In the genomic region with DNA sequence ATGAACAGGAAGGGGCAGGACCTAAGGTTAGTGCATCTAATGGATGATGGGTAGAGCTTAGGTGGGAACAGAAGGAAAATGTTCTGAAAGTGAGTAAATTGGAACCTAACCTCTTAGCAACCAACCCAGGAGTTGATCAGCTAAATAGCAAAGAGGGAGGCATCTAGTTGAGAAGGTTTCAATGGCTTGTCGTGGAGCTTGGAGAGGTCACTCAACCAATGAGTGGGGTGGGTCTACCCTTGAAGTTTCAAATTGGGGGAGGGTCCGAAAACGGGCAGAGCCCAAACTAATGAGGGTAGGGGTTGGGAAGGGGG, we compare ENCODE assay signal across 8 cellular contexts. TPM values are rescaled to one million over a fixed set of nuclear protein-coding genes. Genes with fewer than 3 reads are reported as not detected.
DNase-seq lines count a peak whose midpoint lies in the region; ATAC-seq and TF ChIP-seq lines count a peak whose summit lies in the region.

No MANE protein-coding gene starts in this region.

- CTCF ChIA-PET in OCI-LY7 (lab: Charles Lee; ENCODE audit: unreplicated experiment) = no interaction called here

- H3K27me3 ChIP-seq in endodermal cell (ENCODE audit: control insufficient read depth, insufficient read depth, low read length, poor library complexity, severe bottlenecking) (peaks cover 44% of the 10 kb centered on the region), gastrocnemius medialis (peaks cover 22 to 23% (median 22%) of the 10 kb centered on the region in 3 donors)

- peaks cover 13% of the 10 kb centered on the region for H3K4me1 ChIP-seq in OCI-LY7 (ENCODE audit: insufficient read depth, low read length, poor library complexity, severe bottlenecking)
- no peaks in the 10 kb centered on the region for H3K4me1 ChIP-seq in endodermal cell (ENCODE audit: control insufficient read depth, insufficient read depth, low read length)
- peaks cover 7 to 9% of the 10 kb centered on the region in 2 donors for H3K4me1 ChIP-seq in gastrocnemius medialis

- ATAC-seq in gastrocnemius medialis = no peak
- no peak for ATAC-seq in HG03159 (IDR thresholded peaks at IDR 0.05; ENCODE audit: unreplicated experiment)
- ATAC-seq in GM19467 (IDR thresholded peaks at IDR 0.05; ENCODE audit: unreplicated experiment) = no peak
- no peak for ATAC-seq in HG02571 (IDR thresholded peaks at IDR 0.05; ENCODE audit: unreplicated experiment)
- ATAC-seq in esophagus mucosa = no peak

- in situ Hi-C loops in gastrocnemius medialis (cut with MboI; ENCODE audit: low sequenced_read_pairs in 4 of 4) = no loop called here

- DNase-seq in GM12865 (ENCODE audit: low read depth) = no peak
- DNase-seq in OCI-LY7 (ENCODE audit: low spot score) = no peak
- no peak for DNase-seq in endodermal cell
- DNase-seq in gastrocnemius medialis = no peak

- TF ChIP-seq POLR2A in gastrocnemius medialis (IDR thresholded peaks at IDR 0.05) = no peak

- H3K27ac ChIP-seq in OCI-LY7 (ENCODE audit: low read depth, low read length, poor library complexity, severe bottlenecking) = no peak overlapping the region
- no peak overlapping the region for H3K27ac ChIP-seq in endodermal cell (ENCODE audit: low read depth, low read length)
- peak overlapping the region; percentile 4 to 78 (median 62) for H3K27ac ChIP-seq in gastrocnemius medialis

- H3K4me3 Mint-ChIP-seq in endodermal cell = peak overlapping the region; percentile 27

- no peak overlapping the region for H3K9ac ChIP-seq in endodermal cell (ENCODE audit: extremely low read depth, low read length, poor library complexity, severe bottlenecking)

- WGBS in endodermal cell (ENCODE audit: insufficient coverage in 1 of 2, insufficient read length in 1 of 2), 2 experiments = 47% methylated on average over 3 of the region's 3 CpGs

- H3K27ac Mint-ChIP-seq in endodermal cell = peak overlapping the region; percentile 19

- BruUV-seq in OCI-LY7 (replicated peaks; lab: Mats Ljungman, UMichigan) = no TSS peak

- peaks cover 3% of the 10 kb centered on the region for H3K9me3 Mint-ChIP-seq in endodermal cell

- POLR2A ChIA-PET in OCI-LY7 (lab: Charles Lee) = interaction anchor here (0.5 to 1.3 kb wide), 8 partner anchors 12 to 1126 kb away, joined by 3 to 8 read pairs (median 4); no protein-coding TSS in a partner anchor

- H3K36me3 Mint-ChIP-seq in endodermal cell (ENCODE audit: low read depth) = no peaks in the 10 kb centered on the region

- peak overlapping the region; percentile 67; the same call in 1 of the 2 replicates for H2AFZ ChIP-seq in OCI-LY7 (ENCODE audit: low read length)

- H3K27me3 Mint-ChIP-seq in endodermal cell (ENCODE audit: insufficient read depth) = peaks cover 61% of the 10 kb centered on the region

- H3K9me2 ChIP-seq in OCI-LY7 (ENCODE audit: insufficient read depth, low read length) = no peaks in the 10 kb centered on the region

- no peaks in the 10 kb centered on the region for H3K36me3 ChIP-seq in OCI-LY7 (ENCODE audit: insufficient read depth, low read length)
- no peaks in the 10 kb centered on the region for H3K36me3 ChIP-seq in endodermal cell (ENCODE audit: control insufficient read depth, insufficient read depth, low read length)
- H3K36me3 ChIP-seq in gastrocnemius medialis = no peaks in the 10 kb centered on the region

- no peaks in the 10 kb centered on the region for H3K9me3 ChIP-seq in OCI-LY7 (ENCODE audit: low read length)
- no peaks in the 10 kb centered on the region for H3K9me3 ChIP-seq in endodermal cell (ENCODE audit: control insufficient read depth, low read length)
- no peaks in the 10 kb centered on the region for H3K9me3 ChIP-seq in gastrocnemius medialis

- H3K4me2 ChIP-seq in OCI-LY7 (ENCODE audit: low read length) = peak overlapping the region; percentile 51

- intact Hi-C loops in OCI-LY7 (cut with micrococcal nuclease; ENCODE audit: unreplicated experiment) = no loop called here
- intact Hi-C loops in gastrocnemius medialis (cut with DNase I; ENCODE audit: low total_unique reads) = loop anchor here (2.0 kb wide), 1 partner anchor 32 kb away; no protein-coding TSS in a partner anchor

- H3K4me1 Mint-ChIP-seq in endodermal cell = peaks cover 6% of the 10 kb centered on the region

- peak overlapping the region; percentile 31 for H3K4me3 ChIP-seq in GM12865 (ENCODE audit: low read depth, low read length)
- peak overlapping the region; percentile 49 for H3K4me3 ChIP-seq in OCI-LY7 (ENCODE audit: low read depth, low read length, poor library complexity, severe bottlenecking)
- peak overlapping the region; percentile 26 for H3K4me3 ChIP-seq in endodermal cell (ENCODE audit: low read length)
- no peak overlapping the region for H3K4me3 ChIP-seq in gastrocnemius medialis

- H4K20me1 ChIP-seq in OCI-LY7 (ENCODE audit: insufficient read depth, low read length) = no peaks in the 10 kb centered on the region

- no peak for TF ChIP-seq CTCF in GM12865 (IDR thresholded peaks at IDR 0.05; ENCODE audit: insufficient read depth, low read depth, low read length, missing control alignments)
- no peak for TF ChIP-seq CTCF in OCI-LY7 (conservative IDR thresholded peaks at IDR 0.05; ENCODE audit: low read length)
- TF ChIP-seq CTCF in endodermal cell (conservative IDR thresholded peaks at IDR 0.05) = no peak
- TF ChIP-seq CTCF in gastrocnemius medialis (IDR thresholded peaks at IDR 0.05 in 4 of 5, conservative IDR thresholded peaks at IDR 0.05 in 1 of 5) = no peak

- no peaks in the 10 kb centered on the region for H3K79me2 ChIP-seq in OCI-LY7 (ENCODE audit: insufficient read depth, low read depth, low read length)

RNA-seq across cellular contexts. Expression of a gene that starts 5.7 kb away (rescaled TPM):
- total RNA-seq in OCI-LY7 (2014; rRNA removed; shearing (Covaris generic)) = 42.0 and 49.4 TPM in 2 replicates
- 115 and 130 TPM in 2 replicates for total RNA-seq in OCI-LY7 (2022)
- 100 to 1,000 TPM; 110 TPM for total RNA-seq in endodermal cell
- 90.9 TPM for polyA plus RNA-seq in endodermal cell (2013, experiment 1 of 2)
- polyA plus RNA-seq in endodermal cell (2013, experiment 2 of 2) = 81.4 TPM
- total RNA-seq in gastrocnemius medialis = 10 to 100 TPM; 11.1 to 24.5 (median 23.6) TPM
- 42.8 TPM for total RNA-seq in esophagus mucosa

RNA-seq across cellular contexts. Expression of a gene that starts 30.2 kb away (rescaled TPM):
- total RNA-seq in OCI-LY7 (2014; rRNA removed; shearing (Covaris generic)) = 22.1 and 44.5 TPM in 2 replicates
- total RNA-seq in OCI-LY7 (2022) (108 and 121 TPM in 2 replicates), endodermal cell (100 to 1,000 TPM; 104 to 133 TPM), gastrocnemius medialis (10 to 100 TPM; 34.4 to 46.7 (median 40.5) TPM), esophagus mucosa (68.1 TPM)
- polyA plus RNA-seq in endodermal cell (2013, experiment 1 of 2) = 219 TPM
- 194 TPM for polyA plus RNA-seq in endodermal cell (2013, experiment 2 of 2)

Comparison
In these comparisons a context has a peak if more than half of its experiments do, and no peak if none do; other contexts are left out.
1. H3K4me3 ChIP-seq: peak in GM12865 (single experiment), OCI-LY7 (single experiment) and endodermal cell (single experiment); none in gastrocnemius medialis (0 of 4).
2. H3K27ac ChIP-seq: peak in gastrocnemius medialis (4 of 4); none in OCI-LY7 (single experiment) and endodermal cell (single experiment).